ENCODE assay signal across 21 cellular contexts in genomic region chr1:153447498-153448170, GRCh38. TPM values are rescaled to one million over a fixed set of nuclear protein-coding genes. Genes with fewer than 3 reads are reported as not detected.
DNase-seq lines count a peak whose midpoint lies in the region; ATAC-seq and TF ChIP-seq lines count a peak whose summit lies in the region.
"Had no signal": no experiment of that assay in that cellular context is flagged by ENCODE, and none has a peak within 500 bp of the region (broad histone marks: within the 10 kb centered on the region; RNA-seq: fewer than 3 reads in every experiment).

No MANE protein-coding gene starts in this region.

- H3K4me1 ChIP-seq in foreskin keratinocyte = no peaks in the 10 kb centered on the region
- H3K4me1 ChIP-seq: BLaER1 treated with 17β-estradiol and CSF1 and Interleukin-3, amounts not matched to agents 10 nM and 100 nM; Peyer's patch; upper lobe of right lung had no signal

- DNase-seq in AG08395 (ENCODE audit: low spot score) (peak; percentile 24), HFFc6 (peak; percentile 77), astrocyte of the hippocampus (ENCODE audit: low read depth, low spot score) (peak; percentile 22), foreskin keratinocyte (peak; percentile 38 to 68)
- DNase-seq in activated T-cell treated with anti-CD3 and anti-CD28 coated beads, Interleukin-2, amount 50 U/mL, for 72 hours = no peak
- DNase-seq: activated B cell treated with CpG ODN at 0.5 μM for 24 hours; activated naive CD4-positive, alpha-beta T cell; DND-41; effector CD4-positive, alpha-beta T cell; NCI-H2081; Peyer's patch; small intestine; stimulated activated naive CD4-positive, alpha-beta T cell; upper lobe of right lung had no signal

- H3K4me3 Mint-ChIP-seq in HFFc6 = peak overlapping the region; percentile 17
- no peak overlapping the region for H3K4me3 Mint-ChIP-seq in activated T-cell treated with anti-CD3 and anti-CD28 coated beads, Interleukin-2, amount 50 U/mL, for 72 hours
- H3K4me3 Mint-ChIP-seq: activated B cell treated with CpG ODN at 0.5 μM for 24 hours had no signal

- H3K27ac ChIP-seq in foreskin keratinocyte = no peak overlapping the region
- H3K27ac ChIP-seq: BLaER1 treated with 17β-estradiol and CSF1 and Interleukin-3, amounts not matched to agents 10 nM and 100 nM; Peyer's patch; upper lobe of right lung had no signal

- H3K9me3 Mint-ChIP-seq in HFFc6 = no peaks in the 10 kb centered on the region
- H3K9me3 Mint-ChIP-seq in activated T-cell treated with anti-CD3 and anti-CD28 coated beads, Interleukin-2, amount 50 U/mL, for 72 hours = no peaks in the 10 kb centered on the region
- H3K9me3 Mint-ChIP-seq: activated B cell treated with CpG ODN at 0.5 μM for 24 hours had no signal

- peak overlapping the region; percentile 78 for H3K27ac Mint-ChIP-seq in HFFc6
- no peak overlapping the region for H3K27ac Mint-ChIP-seq in activated T-cell treated with anti-CD3 and anti-CD28 coated beads, Interleukin-2, amount 50 U/mL, for 72 hours
- H3K27ac Mint-ChIP-seq: activated B cell treated with CpG ODN at 0.5 μM for 24 hours had no signal

- H3K36me3 Mint-ChIP-seq in HFFc6 (ENCODE audit: low read depth) = no peaks in the 10 kb centered on the region
- H3K36me3 Mint-ChIP-seq in activated T-cell treated with anti-CD3 and anti-CD28 coated beads, Interleukin-2, amount 50 U/mL, for 72 hours (ENCODE audit: insufficient read depth in 2 of 2) = no peaks in the 10 kb centered on the region

- peak; percentile 55 for ATAC-seq in foreskin keratinocyte
- no peak for ATAC-seq in GM19351 (IDR thresholded peaks at IDR 0.05; ENCODE audit: unreplicated experiment)
- ATAC-seq in activated T-cell treated with anti-CD3 and anti-CD28 coated beads, Interleukin-2, amount 50 U/mL, for 72 hours (replicated peaks in 1 of 2) = no peak
- no peak for ATAC-seq in GM19455 (IDR thresholded peaks at IDR 0.05; ENCODE audit: unreplicated experiment)
- no peak for ATAC-seq in GM21786 (IDR thresholded peaks at IDR 0.05; ENCODE audit: unreplicated experiment)
- ATAC-seq: GM12878, upper lobe of right lung had no signal

- TF ChIP-seq CTCF in HFFc6 (IDR thresholded peaks at IDR 0.05) (no peak), foreskin keratinocyte (conservative IDR thresholded peaks at IDR 0.05) (no peak)

- peaks cover 34% of the 10 kb centered on the region for H3K4me1 Mint-ChIP-seq in HFFc6 (ENCODE audit: low read depth)
- no peaks in the 10 kb centered on the region for H3K4me1 Mint-ChIP-seq in activated T-cell treated with anti-CD3 and anti-CD28 coated beads, Interleukin-2, amount 50 U/mL, for 72 hours (ENCODE audit: low read depth)
- H3K4me1 Mint-ChIP-seq: activated B cell treated with CpG ODN at 0.5 μM for 24 hours had no signal

- peaks cover 12% of the 10 kb centered on the region for H3K27me3 ChIP-seq in foreskin keratinocyte
- H3K27me3 ChIP-seq: BLaER1 treated with 17β-estradiol and CSF1 and Interleukin-3, amounts not matched to agents 10 nM and 100 nM; Peyer's patch had no signal

- peaks cover 15% of the 10 kb centered on the region for H3K27me3 Mint-ChIP-seq in HFFc6 (ENCODE audit: insufficient read depth)
- peaks cover 51% of the 10 kb centered on the region for H3K27me3 Mint-ChIP-seq in activated T-cell treated with anti-CD3 and anti-CD28 coated beads, Interleukin-2, amount 50 U/mL, for 72 hours (ENCODE audit: low read depth)

RNA-seq across cellular contexts. Expression of gene S100A7, which starts 12.8 kb away (rescaled TPM):
- not detected for total RNA-seq in HFFc6 (2021; fragmentation: NEBNext Ultra II Directional; extraction: Animal tissue kit (Norgen Biotek cat#: 25700))
- 0.37 TPM in 1 of 2 replicates, not detected in the other for total RNA-seq in foreskin keratinocyte
- 0.59 TPM in 1 of 2 replicates, not detected in the other for polyA plus RNA-seq in foreskin keratinocyte
- not detected for total RNA-seq in activated T-cell treated with anti-CD3 and anti-CD28 coated beads, Interleukin-2, amount 50 U/mL, for 72 hours
- total RNA-seq: activated B cell treated with CpG ODN at 0.5 μM for 24 hours; glomerular endothelial cell; GM12878; Peyer's patch; T-helper 1 cell treated with Interleukin-12 subunit alpha and Interleukin-12 subunit beta and Interleukin-4 antibody, amounts not matched to agents 30 ng/mL and 1 ng/mL, for 36 hours; upper lobe of right lung had no signal
- polyA plus RNA-seq: GM12878, small intestine had no signal

RNA-seq across cellular contexts. Expression of gene S100A7A, which starts 31.3 kb away (rescaled TPM):
- total RNA-seq in HFFc6 (2021; fragmentation: NEBNext Ultra II Directional; extraction: Animal tissue kit (Norgen Biotek cat#: 25700)) = not detected
- not detected in 2 replicates for total RNA-seq in foreskin keratinocyte
- not detected in 2 replicates for polyA plus RNA-seq in foreskin keratinocyte
- not detected for total RNA-seq in activated T-cell treated with anti-CD3 and anti-CD28 coated beads, Interleukin-2, amount 50 U/mL, for 72 hours
- total RNA-seq: activated B cell treated with CpG ODN at 0.5 μM for 24 hours; glomerular endothelial cell; GM12878; Peyer's patch; T-helper 1 cell treated with Interleukin-12 subunit alpha and Interleukin-12 subunit beta and Interleukin-4 antibody, amounts not matched to agents 30 ng/mL and 1 ng/mL, for 36 hours; upper lobe of right lung had no signal
- polyA plus RNA-seq: GM12878, small intestine had no signal

RNA-seq across cellular contexts. Expression of gene S100A8, which starts 56.8 kb away (rescaled TPM):
- not detected for total RNA-seq in HFFc6 (2021; fragmentation: NEBNext Ultra II Directional; extraction: Animal tissue kit (Norgen Biotek cat#: 25700))
- 4.1 and 6.2 TPM in 2 replicates for total RNA-seq in foreskin keratinocyte
- 5.5 and 6.2 TPM in 2 replicates for polyA plus RNA-seq in foreskin keratinocyte
- not detected for total RNA-seq in activated T-cell treated with anti-CD3 and anti-CD28 coated beads, Interleukin-2, amount 50 U/mL, for 72 hours
- total RNA-seq: activated B cell treated with CpG ODN at 0.5 μM for 24 hours; glomerular endothelial cell; GM12878; T-helper 1 cell treated with Interleukin-12 subunit alpha and Interleukin-12 subunit beta and Interleukin-4 antibody, amounts not matched to agents 30 ng/mL and 1 ng/mL, for 36 hours had no signal

Comparison
In these comparisons a context has a peak if more than half of its experiments do, and no peak if none do; other contexts are left out.
1. DNase-seq: peak in AG08395 (single experiment), HFFc6 (single experiment), astrocyte of the hippocampus (single experiment) and foreskin keratinocyte (2 of 2); none in activated T-cell treated with anti-CD3 and anti-CD28 coated beads, Interleukin-2, amount 50 U/mL, for 72 hours (0 of 2).